Comparison of ENCODE assay signal across 12 cellular contexts in genomic region chrX:93538575-93538974, GRCh38.
A peak's percentile ranks its signal among the peaks of the same experiment; 100 is the strongest.
DNase-seq lines count a peak whose midpoint lies in the region; ATAC-seq and TF ChIP-seq lines count a peak whose summit lies in the region.
"Had no signal": no experiment of that assay in that cellular context is flagged by ENCODE, and none has a peak within 500 bp of the region (broad histone marks: within the 10 kb centered on the region; RNA-seq: fewer than 3 reads in every experiment).

No MANE protein-coding gene starts in this region.

- H3K9me3 ChIP-seq in upper lobe of left lung, result no peaks in the 10 kb centered on the region
- H3K9me3 ChIP-seq in colonic mucosa, result no peaks in the 10 kb centered on the region
- H3K9me3 ChIP-seq: thoracic aorta had no signal

- H3K27ac Mint-ChIP-seq in GM23338, result no peak overlapping the region

- TF ChIP-seq POLR2A in upper lobe of left lung (IDR thresholded peaks at IDR 0.05), result no peak

- H3K4me2 ChIP-seq in GM23338, result no peak overlapping the region

- DNase-seq in ACHN, result peak; percentile 3
- DNase-seq in GM23338 (ENCODE audit: low spot score), result peak; percentile 10
- DNase-seq in RPMI7951 (ENCODE audit: low read depth), result peak; percentile 0
- peak; percentile 3 for DNase-seq in inferior parietal cortex (ENCODE audit: extremely low spot score)
- no peak for DNase-seq in upper lobe of left lung
- DNase-seq in colonic mucosa, result no peak
- DNase-seq in stimulated activated CD8-positive, alpha-beta memory T cell treated with anti-CD3 and anti-CD28 coated beads, Interleukin-4, amount 100 ng/mL, for 48 hours, result no peak
- DNase-seq: activated CD4-positive, alpha-beta T cell treated with anti-CD3 and anti-CD28 coated beads for 1 hour; NK-92 treated with Interleukin-12 subunit alpha and Interleukin-12 subunit beta, amount 100 ng/mL, for 24 hours had no signal

- no peak for TF ChIP-seq EP300 in upper lobe of left lung (IDR thresholded peaks at IDR 0.05)

- no peak overlapping the region for H3K4me3 ChIP-seq in GM23338
- H3K4me3 ChIP-seq in upper lobe of left lung, result no peak overlapping the region
- H3K4me3 ChIP-seq in colonic mucosa, result no peak overlapping the region
- H3K4me3 ChIP-seq: thoracic aorta had no signal

- in situ Hi-C loops in ACHN (cut with HindIII; ENCODE audit: low pct_ligation_motif_present, low pct_unique_long_range_greater_than_20kb, low sequenced_read_pairs), result no loop called here

- ATAC-seq in GM23338 (no peak), upper lobe of left lung (ENCODE audit: low FRiP score in 2 of 2) (no peak), GM21529 (IDR thresholded peaks at IDR 0.05; ENCODE audit: unreplicated experiment) (no peak)
- ATAC-seq: HCT116 had no signal

- intact Hi-C loops in colonic mucosa (cut with DNase I), result no loop called here

- H3K9me3 Mint-ChIP-seq in GM23338, result peaks cover 3% of the 10 kb centered on the region

- peaks cover 7% of the 10 kb centered on the region; the same call in 2 of the 3 replicates for H3K4me1 Mint-ChIP-seq in GM23338

- no peaks in the 10 kb centered on the region for H3K36me3 ChIP-seq in GM23338 (ENCODE audit: insufficient read depth)
- no peaks in the 10 kb centered on the region for H3K36me3 ChIP-seq in upper lobe of left lung
- H3K36me3 ChIP-seq in colonic mucosa, result no peaks in the 10 kb centered on the region
- H3K36me3 ChIP-seq: thoracic aorta had no signal

- H3K27me3 Mint-ChIP-seq in GM23338 (ENCODE audit: insufficient read depth, low read depth, poor library complexity), result no peaks in the 10 kb centered on the region

- H3K9me2 ChIP-seq in GM23338 (ENCODE audit: insufficient read depth), result no peaks in the 10 kb centered on the region

- 58 to 62% methylated on average over 3 of the region's 3 CpGs for WGBS in upper lobe of left lung, 2 donors

- H3K79me2 ChIP-seq in GM23338 (replicated peaks; ENCODE audit: insufficient read depth), result no peaks in the 10 kb centered on the region

- TF ChIP-seq CTCF in GM23338 (conservative IDR thresholded peaks at IDR 0.05; ENCODE audit: low read depth in 2 of 2) (peak in 1 of 2 experiments; percentile 62; a peak in 3 of 4 replicates), upper lobe of left lung (IDR thresholded peaks at IDR 0.05) (no peak), colonic mucosa (IDR thresholded peaks at IDR 0.05) (no peak)

- H3K4me1 ChIP-seq in GM23338 (ENCODE audit: insufficient read depth) (peaks cover 13% of the 10 kb centered on the region), upper lobe of left lung (no peaks in the 10 kb centered on the region), colonic mucosa (no peaks in the 10 kb centered on the region)

- H3K9ac ChIP-seq in colonic mucosa (ENCODE audit: low read depth in 2 of 2, low read length in 2 of 2), result no peak overlapping the region

- H3K27me3 ChIP-seq in GM23338 (ENCODE audit: insufficient read depth) (no peaks in the 10 kb centered on the region), upper lobe of left lung (no peaks in the 10 kb centered on the region), colonic mucosa (no peaks in the 10 kb centered on the region)

- no peaks in the 10 kb centered on the region for H3F3A ChIP-seq in GM23338 (replicated peaks; ENCODE audit: low read depth)

- no peaks in the 10 kb centered on the region for H4K20me1 ChIP-seq in GM23338 (replicated peaks; ENCODE audit: insufficient read depth)

- H3K27ac ChIP-seq in GM23338 (ENCODE audit: low read depth), result no peak overlapping the region
- no peak overlapping the region for H3K27ac ChIP-seq in upper lobe of left lung
- no peak overlapping the region for H3K27ac ChIP-seq in colonic mucosa
- H3K27ac ChIP-seq: thoracic aorta had no signal

- no peak overlapping the region for H2AFZ ChIP-seq in GM23338

- H3K36me3 Mint-ChIP-seq in GM23338 (ENCODE audit: low read depth), result peaks cover 13% of the 10 kb centered on the region

- H3K4me3 Mint-ChIP-seq in GM23338, result no peak overlapping the region

TF ChIP-seq in GM23338, 12 proteins besides CTCF, POLR2A, EP300 and RAD21 (continues in another document):
- TF ChIP-seq CREB1 (CRISPR knock-in tag; IDR thresholded peaks at IDR 0.05; ENCODE audit: low read depth), result no peak
- no peak for TF ChIP-seq EZH2 (IDR thresholded peaks at IDR 0.05; ENCODE audit: low read depth, unreplicated experiment)
- TF ChIP-seq ZNF462 (CRISPR knock-in tag; IDR thresholded peaks at IDR 0.05), result no peak
- TF ChIP-seq JUNB (IDR thresholded peaks at IDR 0.05; ENCODE audit: unreplicated experiment), result no peak
- no peak for TF ChIP-seq STAT1 (IDR thresholded peaks at IDR 0.05; ENCODE audit: unreplicated experiment)
- TF ChIP-seq, protein P1, sequence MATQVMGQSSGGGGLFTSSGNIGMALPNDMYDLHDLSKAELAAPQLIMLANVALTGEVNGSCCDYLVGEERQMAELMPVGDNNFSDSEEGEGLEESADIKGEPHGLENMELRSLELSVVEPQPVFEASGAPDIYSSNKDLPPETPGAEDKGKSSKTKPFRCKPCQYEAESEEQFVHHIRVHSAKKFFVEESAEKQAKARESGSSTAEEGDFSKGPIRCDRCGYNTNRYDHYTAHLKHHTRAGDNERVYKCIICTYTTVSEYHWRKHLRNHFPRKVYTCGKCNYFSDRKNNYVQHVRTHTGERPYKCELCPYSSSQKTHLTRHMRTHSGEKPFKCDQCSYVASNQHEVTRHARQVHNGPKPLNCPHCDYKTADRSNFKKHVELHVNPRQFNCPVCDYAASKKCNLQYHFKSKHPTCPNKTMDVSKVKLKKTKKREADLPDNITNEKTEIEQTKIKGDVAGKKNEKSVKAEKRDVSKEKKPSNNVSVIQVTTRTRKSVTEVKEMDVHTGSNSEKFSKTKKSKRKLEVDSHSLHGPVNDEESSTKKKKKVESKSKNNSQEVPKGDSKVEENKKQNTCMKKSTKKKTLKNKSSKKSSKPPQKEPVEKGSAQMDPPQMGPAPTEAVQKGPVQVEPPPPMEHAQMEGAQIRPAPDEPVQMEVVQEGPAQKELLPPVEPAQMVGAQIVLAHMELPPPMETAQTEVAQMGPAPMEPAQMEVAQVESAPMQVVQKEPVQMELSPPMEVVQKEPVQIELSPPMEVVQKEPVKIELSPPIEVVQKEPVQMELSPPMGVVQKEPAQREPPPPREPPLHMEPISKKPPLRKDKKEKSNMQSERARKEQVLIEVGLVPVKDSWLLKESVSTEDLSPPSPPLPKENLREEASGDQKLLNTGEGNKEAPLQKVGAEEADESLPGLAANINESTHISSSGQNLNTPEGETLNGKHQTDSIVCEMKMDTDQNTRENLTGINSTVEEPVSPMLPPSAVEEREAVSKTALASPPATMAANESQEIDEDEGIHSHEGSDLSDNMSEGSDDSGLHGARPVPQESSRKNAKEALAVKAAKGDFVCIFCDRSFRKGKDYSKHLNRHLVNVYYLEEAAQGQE (IDR thresholded peaks at IDR 0.05; ENCODE audit: unreplicated experiment), result no peak

Comparison
In these comparisons a context has a peak if more than half of its experiments do, and no peak if none do; other contexts are left out.
1. DNase-seq: peak in ACHN (single experiment), GM23338 (single experiment), RPMI7951 (single experiment) and inferior parietal cortex (single experiment); none in upper lobe of left lung (0 of 2), colonic mucosa (single experiment) and stimulated activated CD8-positive, alpha-beta memory T cell treated with anti-CD3 and anti-CD28 coated beads, Interleukin-4, amount 100 ng/mL, for 48 hours (single experiment).